ENCODE assay signal across 3 cellular contexts in the genomic region with DNA sequence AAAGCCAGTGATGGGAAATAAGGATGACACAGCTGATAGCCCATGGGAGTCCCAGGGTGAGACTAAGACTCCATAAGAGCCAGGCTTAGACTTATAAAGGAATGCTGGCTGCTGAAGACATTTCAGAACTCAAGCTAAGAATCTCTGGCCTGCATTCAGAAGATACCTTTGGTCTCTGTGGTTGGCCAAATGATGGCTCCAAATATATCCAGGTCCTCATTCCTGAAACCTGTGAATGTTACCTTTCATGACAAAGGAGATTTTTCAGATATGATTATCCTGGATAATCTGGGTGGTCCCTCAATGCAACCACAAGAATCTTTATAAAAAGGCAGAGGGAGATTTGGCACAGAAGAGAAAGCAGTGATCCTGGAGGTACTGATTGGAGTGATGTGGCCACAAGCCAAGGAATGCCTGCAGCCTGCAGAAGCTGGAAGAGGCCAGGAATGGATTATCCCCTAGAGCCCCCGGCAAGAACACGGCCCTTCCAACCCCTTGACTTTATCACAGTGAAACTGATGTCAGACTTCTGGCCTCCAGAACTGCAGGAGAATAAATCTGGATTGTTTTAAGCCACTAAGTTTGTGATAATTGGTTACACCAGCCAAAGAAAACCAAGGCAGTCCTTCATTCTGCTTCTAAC.
TF ChIP-seq lines count a peak whose summit lies in the region.

No MANE protein-coding gene starts in this region.

TF ChIP-seq in A549, 52 proteins besides CTCF, POLR2A, EP300 and RAD21:
- TF ChIP-seq PBX3 (IDR thresholded peaks at IDR 0.05) = no peak
- no peak for TF ChIP-seq FOXS1 (CRISPR knock-in tag; IDR thresholded peaks at IDR 0.05)
- TF ChIP-seq BCL3 (IDR thresholded peaks at IDR 0.05) = no peak
- TF ChIP-seq GATA3 (IDR thresholded peaks at IDR 0.05; ENCODE audit: borderline replicate concordance) = no peak
- TF ChIP-seq BHLHE40 (IDR thresholded peaks at IDR 0.05; ENCODE audit: low read depth, low read length) = no peak
- TF ChIP-seq TP53 (CRISPR knock-in tag; IDR thresholded peaks at IDR 0.05) = no peak
- no peak for TF ChIP-seq CEBPB (IDR thresholded peaks at IDR 0.05)
- TF ChIP-seq HOXB13 (CRISPR knock-in tag; IDR thresholded peaks at IDR 0.05; ENCODE audit: low read depth) = no peak
- TF ChIP-seq FOSB (CRISPR knock-in tag; IDR thresholded peaks at IDR 0.05) = no peak
- TF ChIP-seq HOXA7 (CRISPR knock-in tag; IDR thresholded peaks at IDR 0.05) = no peak
- TF ChIP-seq MAFK (IDR thresholded peaks at IDR 0.05; ENCODE audit: partially characterized antibody) = no peak
- TF ChIP-seq HOXB5 (CRISPR knock-in tag; IDR thresholded peaks at IDR 0.05) = no peak
- no peak for TF ChIP-seq EHF (CRISPR knock-in tag; IDR thresholded peaks at IDR 0.05)

TF ChIP-seq in IMR-90, 13 proteins besides CTCF, POLR2A, EP300 and RAD21:
- no peak for TF ChIP-seq NFE2L2 (IDR thresholded peaks at IDR 0.05; ENCODE audit: low read depth, low read length)
- no peak for TF ChIP-seq BHLHE40 (IDR thresholded peaks at IDR 0.05; ENCODE audit: low read depth, low read length)
- TF ChIP-seq MAFK (IDR thresholded peaks at IDR 0.05; ENCODE audit: low read depth, low read length) = no peak
- TF ChIP-seq, protein P1, sequence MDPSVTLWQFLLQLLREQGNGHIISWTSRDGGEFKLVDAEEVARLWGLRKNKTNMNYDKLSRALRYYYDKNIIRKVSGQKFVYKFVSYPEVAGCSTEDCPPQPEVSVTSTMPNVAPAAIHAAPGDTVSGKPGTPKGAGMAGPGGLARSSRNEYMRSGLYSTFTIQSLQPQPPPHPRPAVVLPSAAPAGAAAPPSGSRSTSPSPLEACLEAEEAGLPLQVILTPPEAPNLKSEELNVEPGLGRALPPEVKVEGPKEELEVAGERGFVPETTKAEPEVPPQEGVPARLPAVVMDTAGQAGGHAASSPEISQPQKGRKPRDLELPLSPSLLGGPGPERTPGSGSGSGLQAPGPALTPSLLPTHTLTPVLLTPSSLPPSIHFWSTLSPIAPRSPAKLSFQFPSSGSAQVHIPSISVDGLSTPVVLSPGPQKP (IDR thresholded peaks at IDR 0.05; ENCODE audit: borderline replicate concordance, low read depth, low read length) = no peak
- TF ChIP-seq FOS (IDR thresholded peaks at IDR 0.05; ENCODE audit: low read depth, low read length) = no peak
- TF ChIP-seq, protein P2, sequence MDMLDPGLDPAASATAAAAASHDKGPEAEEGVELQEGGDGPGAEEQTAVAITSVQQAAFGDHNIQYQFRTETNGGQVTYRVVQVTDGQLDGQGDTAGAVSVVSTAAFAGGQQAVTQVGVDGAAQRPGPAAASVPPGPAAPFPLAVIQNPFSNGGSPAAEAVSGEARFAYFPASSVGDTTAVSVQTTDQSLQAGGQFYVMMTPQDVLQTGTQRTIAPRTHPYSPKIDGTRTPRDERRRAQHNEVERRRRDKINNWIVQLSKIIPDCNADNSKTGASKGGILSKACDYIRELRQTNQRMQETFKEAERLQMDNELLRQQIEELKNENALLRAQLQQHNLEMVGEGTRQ (IDR thresholded peaks at IDR 0.05; ENCODE audit: low read depth, low read length) = no peak
- TF ChIP-seq MAZ (IDR thresholded peaks at IDR 0.05; ENCODE audit: borderline replicate concordance, low read depth, low read length) = no peak
- no peak for TF ChIP-seq RFX5 (IDR thresholded peaks at IDR 0.05; ENCODE audit: low read depth, low read length)
- TF ChIP-seq CEBPB (IDR thresholded peaks at IDR 0.05; ENCODE audit: low read depth, low read length) = no peak
- no peak for TF ChIP-seq RCOR1 (IDR thresholded peaks at IDR 0.05; ENCODE audit: insufficient replicate concordance, low read length)
- no peak for TF ChIP-seq SMC3 (IDR thresholded peaks at IDR 0.05; ENCODE audit: low read depth, low read length)

TF ChIP-seq in HepG2, 621 proteins besides CTCF, POLR2A, EP300 and RAD21:
- TF ChIP-seq ATF5 (CRISPR knock-in tag; IDR thresholded peaks at IDR 0.05; ENCODE audit: low read depth) = no peak
